ENCODE assay signal across 8 cellular contexts in genomic region chr1:100039571-100039970, GRCh38.
DNase-seq lines count a peak whose midpoint lies in the region; ATAC-seq and TF ChIP-seq lines count a peak whose summit lies in the region.

No MANE protein-coding gene starts in this region.

- no peak for DNase-seq in SK-N-SH
- DNase-seq in smooth muscle cell (lab: John Stamatoyannopoulos, UW; ENCODE audit: unreplicated experiment), result no peak
- DNase-seq in NCI-H187 treated with DMSO at 0.1 percent for 48 hours (lab: John Stamatoyannopoulos, UW), result no peak
- no peak for DNase-seq in DMS 273 (lab: John Stamatoyannopoulos, UW; ENCODE audit: unreplicated experiment)

- POLR2A ChIA-PET in SK-N-SH (lab: Yijun Ruan, JAX), result no interaction called here

- peaks cover 8% of the 10 kb centered on the region; the same call in 1 of the 2 replicates for H4K20me1 ChIP-seq in SK-N-SH (ENCODE audit: insufficient read depth)
- H4K20me1 ChIP-seq in smooth muscle cell (ENCODE audit: low read depth), result peaks cover 55% of the 10 kb centered on the region

- H3K27me3 ChIP-seq in SK-N-SH (ENCODE audit: insufficient read depth) (no peaks in the 10 kb centered on the region), gastroesophageal sphincter (no peaks in the 10 kb centered on the region), smooth muscle cell (ENCODE audit: low read depth) (no peaks in the 10 kb centered on the region)

- ATAC-seq in SK-N-SH treated with all-trans-retinoic acid at 6 μM for 48 hours, result no peak
- ATAC-seq in gastroesophageal sphincter, result no peak
- ATAC-seq in GM19397 (IDR thresholded peaks at IDR 0.05; ENCODE audit: unreplicated experiment), result no peak

- no peak for TF ChIP-seq RAD21 in SK-N-SH (IDR thresholded peaks at IDR 0.05; ENCODE audit: low read length)

- H3K36me3 ChIP-seq in SK-N-SH (replicated peaks in 1 of 2; ENCODE audit: control insufficient read depth in 1 of 2, insufficient read depth in 2 of 2, low read length in 1 of 2) (no peaks in the 10 kb centered on the region), gastroesophageal sphincter (no peaks in the 10 kb centered on the region), smooth muscle cell (ENCODE audit: low read depth) (peaks cover 7% of the 10 kb centered on the region)

- peaks cover 6% of the 10 kb centered on the region for H3F3A ChIP-seq in SK-N-SH (replicated peaks; ENCODE audit: insufficient read depth)
- H3F3A ChIP-seq in smooth muscle cell (ENCODE audit: low read depth), result peaks cover 6% of the 10 kb centered on the region

- H3K9ac ChIP-seq in SK-N-SH (peak overlapping the region; percentile 88), smooth muscle cell (ENCODE audit: low read depth) (peak overlapping the region; percentile 99)

- no peak for TF ChIP-seq POLR2A in gastroesophageal sphincter (IDR thresholded peaks at IDR 0.05)

- H3K79me2 ChIP-seq in SK-N-SH (ENCODE audit: insufficient read depth), result peaks cover 69% of the 10 kb centered on the region
- peaks cover 70% of the 10 kb centered on the region for H3K79me2 ChIP-seq in smooth muscle cell (ENCODE audit: low read depth)

- no peaks in the 10 kb centered on the region for H3K9me2 ChIP-seq in SK-N-SH

- TF ChIP-seq EP300 in SK-N-SH (IDR thresholded peaks at IDR 0.05; ENCODE audit: borderline replicate concordance in 1 of 2, low read depth in 1 of 2, low read length in 1 of 2), result no peak
- no peak for TF ChIP-seq EP300 in gastroesophageal sphincter (IDR thresholded peaks at IDR 0.05)

- 19% methylated on average over 2 of the region's 2 CpGs for WGBS in SK-N-SH (ENCODE audit: low lambda C conversion rate)
- 6 to 8% methylated on average over 2 of the region's 2 CpGs for WGBS in gastroesophageal sphincter (ENCODE audit: low coverage in 1 of 2), 2 donors
- 47% methylated on average over 2 of the region's 2 CpGs for WGBS in smooth muscle cell (ENCODE audit: low lambda C conversion rate)

- H3K27ac ChIP-seq in SK-N-SH (ENCODE audit: low read depth in 2 of 2, low read length in 1 of 2) (peak overlapping the region; percentile 89 to 94; a peak in 3 of 4 replicates), gastroesophageal sphincter (peak overlapping the region in 3 of 4 donors; percentile 91 to 99 (median 98)), smooth muscle cell (ENCODE audit: low read depth) (peak overlapping the region; percentile 97)

- peak overlapping the region; percentile 71 to 94 for H3K4me3 ChIP-seq in SK-N-SH (ENCODE audit: low read depth in 2 of 2, low read length in 1 of 2)
- peak overlapping the region; percentile 86 for H3K4me3 ChIP-seq in WI38 (ENCODE audit: low read depth, low read length)
- peak overlapping the region; percentile 72 to 76 for H3K4me3 ChIP-seq in gastroesophageal sphincter
- H3K4me3 ChIP-seq in smooth muscle cell, result peak overlapping the region; percentile 71

- H3K4me2 ChIP-seq in SK-N-SH (peak overlapping the region; percentile 68), smooth muscle cell (peak overlapping the region; percentile 98)

- H3K9me3 ChIP-seq in SK-N-SH (no peaks in the 10 kb centered on the region), gastroesophageal sphincter (no peaks in the 10 kb centered on the region), smooth muscle cell (replicated peaks; ENCODE audit: low read depth) (no peaks in the 10 kb centered on the region)

- H3K4me1 ChIP-seq in SK-N-SH (ENCODE audit: control insufficient read depth in 1 of 2, insufficient read depth in 2 of 2, low read depth in 1 of 2, low read length in 1 of 2) (peaks cover 4 to 5% of the 10 kb centered on the region in 2 experiments; a peak in 2 of 4 replicates), gastroesophageal sphincter (peaks cover 0 to 65% (median 3%) of the 10 kb centered on the region in 3 donors), smooth muscle cell (ENCODE audit: low read depth) (peaks cover 24% of the 10 kb centered on the region)

- CTCF ChIA-PET in SK-N-SH (lab: Yijun Ruan, JAX), result interaction anchor here (0.8 to 1.0 kb wide), 2 partner anchors 26 to 69 kb away, joined by 3 read pairs; no protein-coding TSS in a partner anchor

- H2AFZ ChIP-seq in SK-N-SH (ENCODE audit: low read depth) (no peak overlapping the region), smooth muscle cell (ENCODE audit: low read depth) (no peak overlapping the region)

- TF ChIP-seq CTCF in SK-N-SH (IDR thresholded peaks at IDR 0.05), result no peak
- no peak for TF ChIP-seq CTCF in WI38 (IDR thresholded peaks at IDR 0.05; ENCODE audit: low read depth, low read length)
- TF ChIP-seq CTCF in gastroesophageal sphincter (IDR thresholded peaks at IDR 0.05), result no peak
- TF ChIP-seq CTCF in smooth muscle cell (IDR thresholded peaks at IDR 0.05; ENCODE audit: borderline replicate concordance, insufficient read depth, poor library complexity, severe bottlenecking), result no peak

TF ChIP-seq in SK-N-SH, 30 proteins besides CTCF, POLR2A, EP300 and RAD21 (continues in another document):
- TF ChIP-seq JUND (IDR thresholded peaks at IDR 0.05), result no peak
- no peak for TF ChIP-seq RCOR1 (IDR thresholded peaks at IDR 0.05; ENCODE audit: low read length)
- TF ChIP-seq MXI1 (IDR thresholded peaks at IDR 0.05; ENCODE audit: low read depth, low read length), result no peak
- TF ChIP-seq, protein P1, sequence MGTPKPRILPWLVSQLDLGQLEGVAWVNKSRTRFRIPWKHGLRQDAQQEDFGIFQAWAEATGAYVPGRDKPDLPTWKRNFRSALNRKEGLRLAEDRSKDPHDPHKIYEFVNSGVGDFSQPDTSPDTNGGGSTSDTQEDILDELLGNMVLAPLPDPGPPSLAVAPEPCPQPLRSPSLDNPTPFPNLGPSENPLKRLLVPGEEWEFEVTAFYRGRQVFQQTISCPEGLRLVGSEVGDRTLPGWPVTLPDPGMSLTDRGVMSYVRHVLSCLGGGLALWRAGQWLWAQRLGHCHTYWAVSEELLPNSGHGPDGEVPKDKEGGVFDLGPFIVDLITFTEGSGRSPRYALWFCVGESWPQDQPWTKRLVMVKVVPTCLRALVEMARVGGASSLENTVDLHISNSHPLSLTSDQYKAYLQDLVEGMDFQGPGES (IDR thresholded peaks at IDR 0.05; ENCODE audit: low read depth, low read length), result no peak
- no peak for TF ChIP-seq RFX5 (IDR thresholded peaks at IDR 0.05; ENCODE audit: low read length)
- TF ChIP-seq RXRA (IDR thresholded peaks at IDR 0.05; ENCODE audit: borderline replicate concordance, low read depth), result no peak
- TF ChIP-seq SIN3A (IDR thresholded peaks at IDR 0.05; ENCODE audit: borderline replicate concordance, low read depth, low read length), result no peak
- TF ChIP-seq, protein P2, sequence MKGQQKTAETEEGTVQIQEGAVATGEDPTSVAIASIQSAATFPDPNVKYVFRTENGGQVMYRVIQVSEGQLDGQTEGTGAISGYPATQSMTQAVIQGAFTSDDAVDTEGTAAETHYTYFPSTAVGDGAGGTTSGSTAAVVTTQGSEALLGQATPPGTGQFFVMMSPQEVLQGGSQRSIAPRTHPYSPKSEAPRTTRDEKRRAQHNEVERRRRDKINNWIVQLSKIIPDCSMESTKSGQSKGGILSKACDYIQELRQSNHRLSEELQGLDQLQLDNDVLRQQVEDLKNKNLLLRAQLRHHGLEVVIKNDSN (IDR thresholded peaks at IDR 0.05; ENCODE audit: borderline replicate concordance, low read depth), result no peak
- TF ChIP-seq FOSL2 (IDR thresholded peaks at IDR 0.05; ENCODE audit: borderline replicate concordance, low read depth), result no peak
- no peak for TF ChIP-seq NRF1 (IDR thresholded peaks at IDR 0.05; ENCODE audit: low read depth, low read length)
- no peak for TF ChIP-seq SMC3 (IDR thresholded peaks at IDR 0.05; ENCODE audit: low read depth, low read length)

TF ChIP-seq in SK-N-SH treated with all-trans-retinoic acid at 6 μM for 48 hours, 23 proteins besides CTCF, POLR2A, EP300 and RAD21 (continues in another document):
- TF ChIP-seq SNAI2 (CRISPR knock-in tag; IDR thresholded peaks at IDR 0.05) (no peak), CSDC2 (CRISPR knock-in tag; IDR thresholded peaks at IDR 0.05) (no peak), RARB (CRISPR knock-in tag; IDR thresholded peaks at IDR 0.05) (no peak), ESRRG (CRISPR knock-in tag; IDR thresholded peaks at IDR 0.05) (no peak), ISL1 (CRISPR knock-in tag; IDR thresholded peaks at IDR 0.05) (no peak), ZNF8 (CRISPR knock-in tag; IDR thresholded peaks at IDR 0.05) (no peak), OSR1 (CRISPR knock-in tag; IDR thresholded peaks at IDR 0.05) (no peak), PPARA (CRISPR knock-in tag; IDR thresholded peaks at IDR 0.05; ENCODE audit: borderline replicate concordance) (no peak), TCF4 (CRISPR knock-in tag; IDR thresholded peaks at IDR 0.05; ENCODE audit: borderline replicate concordance) (no peak)
- TF ChIP-seq, protein P3, sequence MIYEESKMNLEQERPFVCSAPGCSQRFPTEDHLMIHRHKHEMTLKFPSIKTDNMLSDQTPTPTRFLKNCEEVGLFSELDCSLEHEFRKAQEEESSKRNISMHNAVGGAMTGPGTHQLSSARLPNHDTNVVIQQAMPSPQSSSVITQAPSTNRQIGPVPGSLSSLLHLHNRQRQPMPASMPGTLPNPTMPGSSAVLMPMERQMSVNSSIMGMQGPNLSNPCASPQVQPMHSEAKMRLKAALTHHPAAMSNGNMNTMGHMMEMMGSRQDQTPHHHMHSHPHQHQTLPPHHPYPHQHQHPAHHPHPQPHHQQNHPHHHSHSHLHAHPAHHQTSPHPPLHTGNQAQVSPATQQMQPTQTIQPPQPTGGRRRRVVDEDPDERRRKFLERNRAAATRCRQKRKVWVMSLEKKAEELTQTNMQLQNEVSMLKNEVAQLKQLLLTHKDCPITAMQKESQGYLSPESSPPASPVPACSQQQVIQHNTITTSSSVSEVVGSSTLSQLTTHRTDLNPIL (CRISPR knock-in tag; IDR thresholded peaks at IDR 0.05; ENCODE audit: low read depth), result no peak
